In the genomic region with DNA sequence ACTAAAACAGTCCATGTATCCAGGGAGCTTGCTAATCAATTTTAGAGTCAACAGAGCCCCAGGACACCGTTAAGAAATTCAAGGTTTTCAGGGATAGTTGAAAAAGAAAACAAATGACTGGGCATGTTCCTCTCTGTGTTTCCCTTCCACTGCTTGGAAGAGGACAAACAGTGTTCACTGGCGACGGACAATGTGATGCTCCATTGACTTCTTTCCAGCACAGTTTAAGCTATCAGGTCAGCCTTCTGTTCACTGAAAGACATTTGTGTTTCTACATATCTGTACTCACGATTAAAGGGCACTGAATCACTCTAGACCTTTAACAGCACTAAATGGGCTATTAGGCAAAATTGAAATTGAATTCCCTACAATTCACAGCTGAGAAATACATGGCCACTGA, we compare ENCODE assay signal across 24 cellular contexts.
"Had no signal": no experiment of that assay in that cellular context is flagged by ENCODE, and none has a peak within 500 bp of the region (broad histone marks: within the 10 kb centered on the region; RNA-seq: fewer than 3 reads in every experiment).

No MANE protein-coding gene starts in this region.

- H3K9me3 ChIP-seq: heart right ventricle, stomach, upper lobe of right lung had no signal

- H3K4me3 ChIP-seq: coronary artery, heart right ventricle, lung, stomach, upper lobe of right lung had no signal

- H3K4me1 ChIP-seq: upper lobe of right lung had no signal

- H3K36me3 ChIP-seq: heart right ventricle, stomach, upper lobe of right lung had no signal

- ATAC-seq: activated CD8-positive, alpha-beta memory T cell treated with anti-CD3 and anti-CD28 coated beads, Interleukin-2, amount 10 ng/mL, durations not matched to agents 7 days and 5 days; natural killer cell treated with Interleukin-12 subunit alpha and Interleukin-12 subunit beta and Interleukin-15 and Interleukin-18, amount 100 ng/mL, for 72 hours; SK-N-SH treated with all-trans-retinoic acid at 6 μM for 48 hours; T-cell; upper lobe of right lung had no signal

- DNase-seq: activated B cell treated with CpG ODN at 0.5 μM for 24 hours; activated CD4-positive, alpha-beta memory T cell treated with anti-CD3 and anti-CD28 coated beads, Interleukin-2, amount 10 ng/mL, durations not matched to agents 7 days and 5 days; activated CD4-positive, alpha-beta T cell treated with anti-CD3 and anti-CD28 coated beads for 48 hours; activated CD8-positive, alpha-beta memory T cell treated with anti-CD3 and anti-CD28 coated beads, Interleukin-2, amount 10 ng/mL, durations not matched to agents 7 days and 5 days; activated naive CD4-positive, alpha-beta T cell treated with Interleukin-2 at 50 U/mL for 16 hours; activated naive CD8-positive, alpha-beta T cell treated with anti-CD3 and anti-CD28 coated beads, Interleukin-2, amount 10 ng/mL, durations not matched to agents 7 days and 5 days; activated T-cell treated with anti-CD3 and anti-CD28 coated beads, Interleukin-2, amount 50 U/mL, for 1 hour; amygdala; central memory CD4-positive, alpha-beta T cell; erythroblast; heart right ventricle; immature natural killer cell; posterior cingulate gyrus; right cardiac atrium; small intestine; stimulated activated CD4-positive, alpha-beta T cell treated with anti-CD3 and anti-CD28 coated beads, Interleukin-15, amount 100 ng/mL, for 24 hours; stimulated activated CD4-positive, alpha-beta T cell treated with anti-CD3 and anti-CD28 coated beads, Interleukin-2, amount 100 ng/mL, for 48 hours; stomach; T-cell; upper lobe of right lung had no signal

- H3K27me3 ChIP-seq: heart right ventricle, stomach, upper lobe of right lung had no signal

- H3K27ac ChIP-seq: heart right ventricle, stomach, upper lobe of right lung had no signal
